Comparison of ENCODE assay signal across 1 cellular context in the genomic region with DNA sequence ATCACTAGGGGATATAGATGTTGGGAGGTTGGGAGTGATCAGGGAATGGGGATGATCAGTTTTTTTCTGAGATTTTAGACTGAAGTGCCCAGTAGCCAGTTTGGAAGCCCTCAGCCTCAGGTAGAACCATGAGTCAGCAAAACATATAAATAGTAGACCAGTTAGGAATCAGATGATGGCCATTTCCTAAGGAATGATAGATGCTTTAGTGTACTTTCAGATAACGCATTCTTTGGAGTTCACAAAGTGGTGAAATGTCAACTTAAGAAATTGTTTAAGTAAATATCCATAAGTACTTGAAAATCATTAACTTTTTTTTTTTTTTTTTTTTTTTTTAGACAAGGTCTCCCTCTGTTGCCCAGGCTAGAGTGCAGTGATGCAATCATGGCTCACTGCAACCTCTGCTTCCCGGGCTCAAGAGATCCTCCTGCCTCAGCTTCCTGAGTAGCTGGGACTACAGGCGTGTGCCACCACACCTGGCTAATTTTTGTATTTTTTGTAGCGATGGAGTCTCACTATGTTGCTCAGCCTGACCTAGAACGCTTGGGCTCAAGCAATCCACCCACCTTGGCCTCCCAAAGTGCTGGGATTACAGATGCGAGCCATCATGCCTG. TPM values are rescaled to one million over a fixed set of nuclear protein-coding genes. Genes with fewer than 3 reads are reported as not detected.
"Had no signal": no experiment of that assay in that cellular context is flagged by ENCODE, and none has a peak within 500 bp of the region (broad histone marks: within the 10 kb centered on the region; RNA-seq: fewer than 3 reads in every experiment).

No MANE protein-coding gene starts in this region.

RNA-seq across cellular contexts. Expression of a gene that starts 40.3 kb away (rescaled TPM):
- polyA plus RNA-seq: IgD-negative memory B cell had no signal
